24 cellular contexts compared by ENCODE assay signal in the genomic region with DNA sequence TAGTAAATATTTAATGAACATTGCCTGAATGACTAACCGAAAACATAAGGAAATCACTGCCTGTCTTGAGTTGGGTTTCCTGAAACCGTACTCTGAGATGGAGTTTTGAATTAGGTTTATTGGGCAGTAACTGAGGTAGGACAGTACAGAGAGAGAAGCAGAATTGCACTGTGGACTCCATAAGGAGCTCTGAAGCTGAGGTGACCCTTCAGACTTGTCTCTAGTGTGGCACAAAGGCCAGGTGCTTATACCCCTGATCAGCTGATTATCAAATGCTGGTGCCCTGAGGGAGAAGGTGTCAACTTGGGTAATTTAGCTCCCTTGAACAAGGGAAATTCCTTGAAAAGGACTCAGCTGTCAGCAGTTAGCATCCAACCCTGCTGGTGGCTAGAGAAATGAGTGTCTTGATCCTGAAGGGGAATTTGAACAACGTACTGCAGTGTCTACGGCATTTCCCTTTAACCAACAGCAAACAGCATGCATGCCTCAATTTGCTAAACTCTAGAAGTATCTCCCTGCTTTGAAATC.
DNase-seq lines count a peak whose midpoint lies in the region; ATAC-seq, FAIRE-seq and TF ChIP-seq lines count a peak whose summit lies in the region.
"Had no signal": no experiment of that assay in that cellular context is flagged by ENCODE, and none has a peak within 500 bp of the region (broad histone marks: within the 10 kb centered on the region; RNA-seq: fewer than 3 reads in every experiment).

No MANE protein-coding gene starts in this region.

- intact Hi-C loops in activated CD4-positive, alpha-beta memory T cell treated with anti-CD3 and anti-CD28 coated beads for 36 hours (cut with micrococcal nuclease), result no loop called here
- intact Hi-C loops in GM12878 (cut with micrococcal nuclease; ENCODE audit: unreplicated experiment), result loop anchor here (1.0 kb wide), 1 partner anchor 50 kb away; no protein-coding TSS in a partner anchor
- intact Hi-C loops in activated T-helper 2 cell treated with anti-CD3 and anti-CD28 coated beads, Interferon-gamma antibody, Interleukin-2, Interleukin-4, amounts not matched to agents 10 μg/mL and 5 μg/mL and 100 μg/mL, durations not matched to agents 14 hours and 24 hours and 36 hours (cut with micrococcal nuclease), result no loop called here

- FAIRE-seq in GM12878 (lab: Jason Lieb, UNC), result peak; percentile 68
- FAIRE-seq: A204.1 had no signal

- H3K9ac ChIP-seq in GM12878 (ENCODE audit: control insufficient read depth, insufficient read depth, low read length), result peak overlapping the region; percentile 67

- no peaks in the 10 kb centered on the region for H3K36me3 ChIP-seq in GM12878 (ENCODE audit: control insufficient read depth in 2 of 2, insufficient read depth in 2 of 2, low read length in 1 of 2)
- H3K36me3 ChIP-seq in hepatocyte (replicated peaks; ENCODE audit: insufficient read depth, low read depth), result no peaks in the 10 kb centered on the region
- H3K36me3 ChIP-seq: ascending aorta, heart right ventricle, vagina had no signal

- SMC1A ChIA-PET in GM12878 (lab: Charles Lee; ENCODE audit: uncharacterized antibody, unreplicated experiment), result interaction anchor here (0.6 to 4.9 kb wide), 18 partner anchors 8 to 274 kb away, joined by 3 to 58 read pairs (median 6); no protein-coding TSS in a partner anchor

- peak overlapping the region; percentile 98 for H3K27ac ChIP-seq in GM12878 (ENCODE audit: control insufficient read depth, insufficient read depth)
- H3K27ac ChIP-seq in hepatocyte, result no peak overlapping the region
- H3K27ac ChIP-seq: ascending aorta, dorsolateral prefrontal cortex, heart right ventricle, vagina had no signal

- H3K4me3 ChIP-seq in GM12865 (ENCODE audit: low read depth, low read length) (peak overlapping the region; percentile 30), GM12878 (peak overlapping the region; percentile 23; the same call in 1 of the 2 replicates), hepatocyte (no peak overlapping the region)
- H3K4me3 ChIP-seq: ascending aorta, dorsolateral prefrontal cortex, heart right ventricle, mucosa of descending colon, vagina had no signal

- TF ChIP-seq EP300 in GM12878 (IDR thresholded peaks at IDR 0.05; ENCODE audit: borderline replicate concordance in 1 of 2, control insufficient read depth in 1 of 2, low read depth in 2 of 2, low read length in 2 of 2), result peak; percentile 82 to 95; a peak in 3 of 4 replicates

- peak; percentile 51 for TF ChIP-seq POLR2A in GM12878 (IDR thresholded peaks at IDR 0.05; ENCODE audit: low read depth, low read length)

- peaks cover 48% of the 10 kb centered on the region for H3K4me1 ChIP-seq in GM12878 (ENCODE audit: control insufficient read depth, insufficient read depth, low read length)
- no peaks in the 10 kb centered on the region for H3K4me1 ChIP-seq in hepatocyte (ENCODE audit: insufficient read depth)
- H3K4me1 ChIP-seq: ascending aorta, heart right ventricle, vagina had no signal

- H3K79me2 ChIP-seq in GM12878 (ENCODE audit: control insufficient read depth, insufficient read depth, low read length), result no peaks in the 10 kb centered on the region; the same call in 1 of the 2 replicates
- no peaks in the 10 kb centered on the region for H3K79me2 ChIP-seq in hepatocyte

- H3K9me3 Mint-ChIP-seq in activated CD4-positive, alpha-beta memory T cell treated with anti-CD3 and anti-CD28 coated beads for 36 hours, result no peaks in the 10 kb centered on the region
- H3K9me3 Mint-ChIP-seq in activated CD4-positive, alpha-beta memory T cell treated with anti-CD3 and anti-CD28 coated beads, Interleukin-2, amount 10 ng/mL, durations not matched to agents 7 days and 5 days, result no peaks in the 10 kb centered on the region
- H3K9me3 Mint-ChIP-seq in activated T-helper 2 cell treated with anti-CD3 and anti-CD28 coated beads, Interferon-gamma antibody, Interleukin-2, Interleukin-4, amounts not matched to agents 10 μg/mL and 5 μg/mL and 100 μg/mL, durations not matched to agents 14 hours and 24 hours and 36 hours, result no peaks in the 10 kb centered on the region

- POLR2A ChIA-PET in activated CD4-positive, alpha-beta memory T cell treated with anti-CD3 and anti-CD28 coated beads for 36 hours (lab: Charles Lee), result interaction anchor here (2.5 kb wide), 1 partner anchor 174 kb away, joined by 19 read pairs; no protein-coding TSS in a partner anchor
- POLR2A ChIA-PET in activated CD4-positive, alpha-beta memory T cell treated with anti-CD3 and anti-CD28 coated beads, Interleukin-2, amount 10 ng/mL, durations not matched to agents 7 days and 5 days (lab: Charles Lee), result interaction anchor here (1.4 to 1.5 kb wide), 2 partner anchors 9 to 137 kb away, joined by 4 read pairs; no protein-coding TSS in a partner anchor
- POLR2A ChIA-PET in GM12878 (lab: Charles Lee), result interaction anchor here (0.7 to 2.6 kb wide), 6 partner anchors 38 to 207 kb away, joined by 3 to 15 read pairs (median 4); no protein-coding TSS in a partner anchor

- no peaks in the 10 kb centered on the region for H3K36me3 Mint-ChIP-seq in activated CD4-positive, alpha-beta memory T cell treated with anti-CD3 and anti-CD28 coated beads for 36 hours
- no peaks in the 10 kb centered on the region for H3K36me3 Mint-ChIP-seq in activated CD4-positive, alpha-beta memory T cell treated with anti-CD3 and anti-CD28 coated beads, Interleukin-2, amount 10 ng/mL, durations not matched to agents 7 days and 5 days (ENCODE audit: low read depth)
- H3K36me3 Mint-ChIP-seq in activated T-helper 2 cell treated with anti-CD3 and anti-CD28 coated beads, Interferon-gamma antibody, Interleukin-2, Interleukin-4, amounts not matched to agents 10 μg/mL and 5 μg/mL and 100 μg/mL, durations not matched to agents 14 hours and 24 hours and 36 hours (ENCODE audit: low read depth), result no peaks in the 10 kb centered on the region

- no peak for TF ChIP-seq RAD21 in GM12878 (IDR thresholded peaks at IDR 0.05; ENCODE audit: insufficient read depth, low read depth, low read length)

- peaks cover 30% of the 10 kb centered on the region for H3K4me1 Mint-ChIP-seq in activated CD4-positive, alpha-beta memory T cell treated with anti-CD3 and anti-CD28 coated beads for 36 hours (ENCODE audit: low read depth)
- H3K4me1 Mint-ChIP-seq in activated CD4-positive, alpha-beta memory T cell treated with anti-CD3 and anti-CD28 coated beads, Interleukin-2, amount 10 ng/mL, durations not matched to agents 7 days and 5 days, result peaks cover 24% of the 10 kb centered on the region
- H3K4me1 Mint-ChIP-seq in activated T-helper 2 cell treated with anti-CD3 and anti-CD28 coated beads, Interferon-gamma antibody, Interleukin-2, Interleukin-4, amounts not matched to agents 10 μg/mL and 5 μg/mL and 100 μg/mL, durations not matched to agents 14 hours and 24 hours and 36 hours (ENCODE audit: low read depth), result peaks cover 19% of the 10 kb centered on the region

- H3K9me2 ChIP-seq in hepatocyte (replicated peaks; ENCODE audit: insufficient read depth), result no peaks in the 10 kb centered on the region

- H3K27me3 Mint-ChIP-seq in activated CD4-positive, alpha-beta memory T cell treated with anti-CD3 and anti-CD28 coated beads for 36 hours, result peaks cover 26% of the 10 kb centered on the region
- peaks cover 12% of the 10 kb centered on the region for H3K27me3 Mint-ChIP-seq in activated CD4-positive, alpha-beta memory T cell treated with anti-CD3 and anti-CD28 coated beads, Interleukin-2, amount 10 ng/mL, durations not matched to agents 7 days and 5 days
- H3K27me3 Mint-ChIP-seq in activated T-helper 2 cell treated with anti-CD3 and anti-CD28 coated beads, Interferon-gamma antibody, Interleukin-2, Interleukin-4, amounts not matched to agents 10 μg/mL and 5 μg/mL and 100 μg/mL, durations not matched to agents 14 hours and 24 hours and 36 hours (ENCODE audit: low read depth), result peaks cover 29% of the 10 kb centered on the region

- no peaks in the 10 kb centered on the region for H4K20me1 ChIP-seq in GM12878 (ENCODE audit: control insufficient read depth, insufficient read depth)
- no peaks in the 10 kb centered on the region for H4K20me1 ChIP-seq in hepatocyte (ENCODE audit: insufficient read depth, poor library complexity, severe bottlenecking)

- no peaks in the 10 kb centered on the region for H3K27me3 ChIP-seq in GM12878 (replicated peaks in 1 of 2; ENCODE audit: control insufficient read depth in 2 of 2, insufficient read depth in 2 of 2, low read length in 1 of 2)
- no peaks in the 10 kb centered on the region for H3K27me3 ChIP-seq in hepatocyte
- H3K27me3 ChIP-seq: ascending aorta, heart right ventricle, vagina had no signal

- BruUV-seq in GM12878 (replicated peaks; lab: Mats Ljungman, UMichigan), result no TSS peak

- RAD21 ChIA-PET in GM12878 (lab: Charles Lee; ENCODE audit: unreplicated experiment), result interaction anchor here (0.9 to 3.5 kb wide), 15 partner anchors 8 to 175 kb away, joined by 3 to 56 read pairs (median 4); no protein-coding TSS in a partner anchor

- in situ Hi-C loops in GM12878 (cut with MboI), result no loop called here

- H3K9me3 ChIP-seq in GM12878 (replicated peaks; ENCODE audit: control insufficient read depth, insufficient read depth, low read length), result peaks cover 12% of the 10 kb centered on the region
- no peaks in the 10 kb centered on the region for H3K9me3 ChIP-seq in hepatocyte (ENCODE audit: low read depth)
- H3K9me3 ChIP-seq: ascending aorta, Caco-2, heart right ventricle, mucosa of descending colon, vagina had no signal

- ATAC-seq in GM21737 (IDR thresholded peaks at IDR 0.05; ENCODE audit: unreplicated experiment) (peak; percentile 9), GM12878 (peak; percentile 34), HG02870 (IDR thresholded peaks at IDR 0.05; ENCODE audit: unreplicated experiment) (no peak)
- ATAC-seq: HCT116, heart right ventricle, left ventricle myocardium superior, mucosa of descending colon had no signal

- H3K27ac Mint-ChIP-seq in activated CD4-positive, alpha-beta memory T cell treated with anti-CD3 and anti-CD28 coated beads for 36 hours, result no peak overlapping the region
- no peak overlapping the region for H3K27ac Mint-ChIP-seq in activated CD4-positive, alpha-beta memory T cell treated with anti-CD3 and anti-CD28 coated beads, Interleukin-2, amount 10 ng/mL, durations not matched to agents 7 days and 5 days
- no peak overlapping the region for H3K27ac Mint-ChIP-seq in activated T-helper 2 cell treated with anti-CD3 and anti-CD28 coated beads, Interferon-gamma antibody, Interleukin-2, Interleukin-4, amounts not matched to agents 10 μg/mL and 5 μg/mL and 100 μg/mL, durations not matched to agents 14 hours and 24 hours and 36 hours

- no peak overlapping the region for H3K4me3 Mint-ChIP-seq in activated CD4-positive, alpha-beta memory T cell treated with anti-CD3 and anti-CD28 coated beads for 36 hours
- no peak overlapping the region for H3K4me3 Mint-ChIP-seq in activated CD4-positive, alpha-beta memory T cell treated with anti-CD3 and anti-CD28 coated beads, Interleukin-2, amount 10 ng/mL, durations not matched to agents 7 days and 5 days
- H3K4me3 Mint-ChIP-seq in activated T-helper 2 cell treated with anti-CD3 and anti-CD28 coated beads, Interferon-gamma antibody, Interleukin-2, Interleukin-4, amounts not matched to agents 10 μg/mL and 5 μg/mL and 100 μg/mL, durations not matched to agents 14 hours and 24 hours and 36 hours (ENCODE audit: low read depth), result no peak overlapping the region

- peak; percentile 42 for DNase-seq in activated CD4-positive, alpha-beta memory T cell treated with anti-CD3 and anti-CD28 coated beads for 36 hours
- no peak for DNase-seq in activated CD4-positive, alpha-beta memory T cell treated with anti-CD3 and anti-CD28 coated beads, Interleukin-2, amount 10 ng/mL, durations not matched to agents 7 days and 5 days
- DNase-seq in GM12865 (ENCODE audit: low read depth) (peak; percentile 90), GM12878 (ENCODE audit: low read depth, low spot score) (peak; percentile 87), hepatocyte (ENCODE audit: low spot score) (no peak)
- no peak for DNase-seq in activated T-helper 2 cell treated with anti-CD3 and anti-CD28 coated beads, Interferon-gamma antibody, Interleukin-2, Interleukin-4, amounts not matched to agents 10 μg/mL and 5 μg/mL and 100 μg/mL, durations not matched to agents 14 hours and 24 hours and 36 hours (ENCODE audit: low spot score)
- DNase-seq: activated CD4-positive, alpha-beta T cell treated with anti-CD3 and anti-CD28 coated beads for 1 hour; activated CD8-positive, alpha-beta memory T cell treated with anti-CD3 and anti-CD28 coated beads, Interleukin-2, amount 50 U/mL, for 48 hours; activated naive CD4-positive, alpha-beta T cell; Caco-2; central memory CD4-positive, alpha-beta T cell; dorsolateral prefrontal cortex; heart right ventricle; left ventricle myocardium superior; mucosa of descending colon; NCI-H1417; NCI-H524 treated with DMSO at 0.1 percent for 48 hours; T1000 had no signal

- H2AFZ ChIP-seq in GM12878 (ENCODE audit: control insufficient read depth, low read depth, low read length) (peak overlapping the region; percentile 59), hepatocyte (no peak overlapping the region)

- H3K4me2 ChIP-seq in GM12878 (ENCODE audit: control insufficient read depth, insufficient read depth), result peak overlapping the region; percentile 69
- H3K4me2 ChIP-seq in hepatocyte, result no peak overlapping the region

- CTCF ChIA-PET in activated CD4-positive, alpha-beta memory T cell treated with anti-CD3 and anti-CD28 coated beads for 36 hours (lab: Charles Lee), result interaction anchor here (0.6 to 1.9 kb wide), 3 partner anchors 11 to 207 kb away, joined by 3 to 6 read pairs (median 3); no protein-coding TSS in a partner anchor
- CTCF ChIA-PET in activated CD4-positive, alpha-beta memory T cell treated with anti-CD3 and anti-CD28 coated beads, Interleukin-2, amount 10 ng/mL, durations not matched to agents 7 days and 5 days (lab: Charles Lee), result no interaction called here
- CTCF ChIA-PET in GM12878 (lab: Yijun Ruan, JAX), result interaction anchor here (0.7 to 3.1 kb wide), 8 partner anchors 10 to 180 kb away, joined by 3 to 26 read pairs (median 6); no protein-coding TSS in a partner anchor

- 3% methylated on average over 4 of the region's 4 CpGs for WGBS in GM12878 (ENCODE audit: insufficient coverage, insufficient replicate concordance, low lambda C conversion rate, missing lambda C conversion rate)
- 87% methylated on average over 4 of the region's 4 CpGs for WGBS in hepatocyte (ENCODE audit: low lambda C conversion rate, missing lambda C conversion rate)

- no peak for TF ChIP-seq CTCF in GM12865 (IDR thresholded peaks at IDR 0.05; ENCODE audit: insufficient read depth, low read depth, low read length, missing control alignments)
- 0 out of 6 replicates have a peak, but pooled peaks of 1 of the 3 experiments have one; percentile 1 for TF ChIP-seq CTCF in GM12878 (IDR thresholded peaks at IDR 0.05 in 2 of 3, conservative IDR thresholded peaks at IDR 0.05 in 1 of 3; ENCODE audit: control insufficient read depth in 2 of 3, extremely low read depth in 1 of 3, insufficient read depth in 1 of 3, low read depth in 3 of 3, low read length in 3 of 3)
- no peak for TF ChIP-seq CTCF in hepatocyte (IDR thresholded peaks at IDR 0.05; ENCODE audit: poor library complexity)

Comparison
In these comparisons a context has a peak if more than half of its experiments do, and no peak if none do; other contexts are left out.
1. DNase-seq: peak in activated CD4-positive, alpha-beta memory T cell treated with anti-CD3 and anti-CD28 coated beads for 36 hours (single experiment), GM12865 (single experiment) and GM12878 (single experiment); none in activated CD4-positive, alpha-beta memory T cell treated with anti-CD3 and anti-CD28 coated beads, Interleukin-2, amount 10 ng/mL, durations not matched to agents 7 days and 5 days (single experiment), activated T-helper 2 cell treated with anti-CD3 and anti-CD28 coated beads, Interferon-gamma antibody, Interleukin-2, Interleukin-4, amounts not matched to agents 10 μg/mL and 5 μg/mL and 100 μg/mL, durations not matched to agents 14 hours and 24 hours and 36 hours (single experiment) and hepatocyte (single experiment).